Comparison of ENCODE assay signal across 8 cellular contexts in the genomic region with DNA sequence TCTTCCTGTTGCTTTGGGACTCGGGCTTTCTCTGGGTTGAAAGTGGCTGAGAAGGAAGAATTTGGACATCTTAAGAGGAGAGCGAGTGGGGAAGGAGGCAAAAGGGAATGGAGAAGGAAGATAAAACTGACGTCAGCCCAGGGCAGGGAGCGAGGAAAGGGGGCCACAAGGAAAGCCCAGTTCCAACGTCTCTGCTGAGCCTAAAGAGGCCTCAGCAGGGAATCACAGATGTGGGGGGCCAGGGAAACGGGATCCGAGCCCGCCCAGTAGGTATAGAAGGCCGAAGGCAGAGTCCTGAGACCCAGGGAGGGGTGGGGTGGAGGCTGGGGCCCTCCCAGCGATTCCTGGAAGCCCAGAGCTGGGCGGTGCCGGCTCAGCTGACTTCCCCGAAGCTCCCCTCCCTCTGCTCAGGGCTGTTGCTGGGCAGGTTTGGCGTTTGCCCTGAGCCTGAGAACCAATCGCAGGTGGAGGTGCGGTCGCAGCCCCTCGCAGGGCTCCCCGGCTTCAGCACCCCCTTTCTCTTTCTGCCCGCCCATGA. TPM values are rescaled to one million over a fixed set of nuclear protein-coding genes. Genes with fewer than 3 reads are reported as not detected.
DNase-seq lines count a peak whose midpoint lies in the region; ATAC-seq and TF ChIP-seq lines count a peak whose summit lies in the region.

No MANE protein-coding gene starts in this region.

- peaks cover 65% of the 10 kb centered on the region for H3K4me1 Mint-ChIP-seq in activated T-cell treated with anti-CD3 and anti-CD28 coated beads, Interleukin-2, amount 50 U/mL, for 24 hours (ENCODE audit: low read depth)

- no peak for TF ChIP-seq CTCF in AG09319 (IDR thresholded peaks at IDR 0.05; ENCODE audit: low read depth, low read length)
- no peak for TF ChIP-seq CTCF in OCI-LY3 (IDR thresholded peaks at IDR 0.05; ENCODE audit: low read depth, low read length)
- TF ChIP-seq CTCF in epithelial cell of proximal tubule (conservative IDR thresholded peaks at IDR 0.05; ENCODE audit: low read depth, low read length), result no peak

- no peaks in the 10 kb centered on the region for H4K20me1 ChIP-seq in OCI-LY3 (ENCODE audit: insufficient read depth, low read length)

- peaks cover 52% of the 10 kb centered on the region for H3K79me2 ChIP-seq in OCI-LY3 (ENCODE audit: low read length)

- ATAC-seq in GM18909 (IDR thresholded peaks at IDR 0.05; ENCODE audit: poor library complexity, unreplicated experiment) (peak; percentile 49), HG03520 (IDR thresholded peaks at IDR 0.05; ENCODE audit: unreplicated experiment) (peak; percentile 22)

- peak overlapping the region; percentile 92 for H3K4me3 Mint-ChIP-seq in activated T-cell treated with anti-CD3 and anti-CD28 coated beads, Interleukin-2, amount 50 U/mL, for 24 hours

- H3K27me3 ChIP-seq in OCI-LY3 (ENCODE audit: low read depth, low read length), result no peaks in the 10 kb centered on the region
- H3K27me3 ChIP-seq in mucosa of stomach (ENCODE audit: control insufficient read depth, insufficient read depth, low read length), result no peaks in the 10 kb centered on the region

- H3K4me1 ChIP-seq in OCI-LY3 (ENCODE audit: low read length) (peaks cover 64% of the 10 kb centered on the region), mucosa of stomach (ENCODE audit: control insufficient read depth, insufficient read depth, low read length) (peaks cover 77% of the 10 kb centered on the region)

- peaks cover 11% of the 10 kb centered on the region for H3K36me3 Mint-ChIP-seq in activated T-cell treated with anti-CD3 and anti-CD28 coated beads, Interleukin-2, amount 50 U/mL, for 24 hours (ENCODE audit: low read depth)

- peak overlapping the region; percentile 96 for H3K4me2 ChIP-seq in OCI-LY3 (ENCODE audit: low read length)

- no peaks in the 10 kb centered on the region for H3K9me3 ChIP-seq in OCI-LY3 (ENCODE audit: insufficient read depth, low read length)
- no peaks in the 10 kb centered on the region for H3K9me3 ChIP-seq in mucosa of stomach (ENCODE audit: control insufficient read depth, low read length)

- H3K9ac ChIP-seq in OCI-LY3 (ENCODE audit: low read length) (peak overlapping the region; percentile 94), mucosa of stomach (ENCODE audit: low read length) (peak overlapping the region; percentile 100)

- DNase-seq in AG09319 (ENCODE audit: extremely low read depth, low read depth) (peak; percentile 90), epithelial cell of proximal tubule (ENCODE audit: low read depth) (no peak)
- peak; percentile 92 for DNase-seq in activated T-cell treated with anti-CD3 and anti-CD28 coated beads, Interleukin-2, amount 50 U/mL, for 24 hours
- peak; percentile 66 to 77 for DNase-seq in stimulated activated CD8-positive, alpha-beta memory T cell treated with anti-CD3 and anti-CD28 coated beads, Interleukin-4, amount 100 ng/mL, for 4 hours (ENCODE audit: low read depth in 2 of 2, low spot score in 1 of 2)

- H3K4me3 ChIP-seq in OCI-LY3 (ENCODE audit: low read length) (peak overlapping the region; percentile 80), epithelial cell of proximal tubule (ENCODE audit: low read depth, low read length) (peak overlapping the region; percentile 63), mucosa of stomach (ENCODE audit: low read length) (peak overlapping the region; percentile 90)

- no peak overlapping the region for H2AFZ ChIP-seq in OCI-LY3 (ENCODE audit: low read depth, low read length)

- H3K9me3 Mint-ChIP-seq in activated T-cell treated with anti-CD3 and anti-CD28 coated beads, Interleukin-2, amount 50 U/mL, for 24 hours, result no peaks in the 10 kb centered on the region

- H3K27ac ChIP-seq in OCI-LY3 (ENCODE audit: low read length), result peak overlapping the region; percentile 90

- peak overlapping the region; percentile 100 for H3K27ac Mint-ChIP-seq in activated T-cell treated with anti-CD3 and anti-CD28 coated beads, Interleukin-2, amount 50 U/mL, for 24 hours

- no peaks in the 10 kb centered on the region for H3K27me3 Mint-ChIP-seq in activated T-cell treated with anti-CD3 and anti-CD28 coated beads, Interleukin-2, amount 50 U/mL, for 24 hours

- H3K36me3 ChIP-seq in OCI-LY3 (replicated peaks; ENCODE audit: low read depth, low read length), result no peaks in the 10 kb centered on the region
- no peaks in the 10 kb centered on the region for H3K36me3 ChIP-seq in mucosa of stomach (ENCODE audit: control insufficient read depth, insufficient read depth, low read length)

RNA-seq across cellular contexts. Expression of a gene that starts 12.7 kb away (rescaled TPM):
- total RNA-seq in epithelial cell of proximal tubule, result 0.80 and 7.3 TPM in 2 replicates

RNA-seq across cellular contexts. Expression of a gene that starts 17.5 kb away (rescaled TPM):
- 144 and 162 TPM in 2 replicates for total RNA-seq in epithelial cell of proximal tubule

RNA-seq across cellular contexts. Expression of a gene that starts 46.3 kb away (rescaled TPM):
- not detected in 2 replicates for total RNA-seq in epithelial cell of proximal tubule

RNA-seq across cellular contexts. Expression of a gene that starts 54.0 kb away (rescaled TPM):
- 5.7 and 13.1 TPM in 2 replicates for total RNA-seq in epithelial cell of proximal tubule
